Comparison of ENCODE assay signal across 9 cellular contexts in genomic region chr2:127887452-127888219, GRCh38. TPM values are rescaled to one million over a fixed set of nuclear protein-coding genes. Genes with fewer than 3 reads are reported as not detected.
DNase-seq lines count a peak whose midpoint lies in the region; ATAC-seq and TF ChIP-seq lines count a peak whose summit lies in the region.
"Had no signal": no experiment of that assay in that cellular context is flagged by ENCODE, and none has a peak within 500 bp of the region (broad histone marks: within the 10 kb centered on the region; RNA-seq: fewer than 3 reads in every experiment).

No MANE protein-coding gene starts in this region.

- H3K4me1 ChIP-seq in heart right ventricle (peaks cover 5 to 36% (median 26%) of the 10 kb centered on the region in 9 donors), lower lobe of right lung (peaks cover 32% of the 10 kb centered on the region), aorta (ENCODE audit: control insufficient read depth in 1 of 2, insufficient read depth in 2 of 2, low read length in 2 of 2) (peaks cover 2 to 15% of the 10 kb centered on the region in 2 donors)

- H3K4me3 ChIP-seq in heart right ventricle (peak overlapping the region in 9 of 10 donors; percentile 57 to 87 (median 74)), lower lobe of right lung (peak overlapping the region; percentile 66), aorta (ENCODE audit: low read length in 2 of 2) (peak overlapping the region; percentile 31 to 34)

- H3K9me3 ChIP-seq in heart right ventricle (no peaks in the 10 kb centered on the region), lower lobe of right lung (no peaks in the 10 kb centered on the region), aorta (ENCODE audit: control insufficient read depth, low read length) (no peaks in the 10 kb centered on the region)

- H3K9me3 Mint-ChIP-seq in brain: no peaks in the 10 kb centered on the region

- H3K27me3 ChIP-seq in heart right ventricle: no peaks in the 10 kb centered on the region
- H3K27me3 ChIP-seq in lower lobe of right lung (ENCODE audit: low read depth): no peaks in the 10 kb centered on the region
- H3K27me3 ChIP-seq in aorta (ENCODE audit: control insufficient read depth in 1 of 2, insufficient read depth in 2 of 2, low read length in 1 of 2): no peaks in the 10 kb centered on the region

- DNase-seq in heart right ventricle: no peak
- no peak for DNase-seq in cardiac septum (ENCODE audit: low spot score)
- no peak for DNase-seq in lower lobe of right lung
- no peak for DNase-seq in aorta
- DNase-seq in germinal center (ENCODE audit: low spot score): no peak
- DNase-seq in HCEC 1CT: no peak
- DNase-seq in GOT3 (lab: John Stamatoyannopoulos, UW): no peak
- DNase-seq: central memory CD4-positive, alpha-beta T cell had no signal

- WGBS in heart right ventricle, 2 donors: 35 to 38% methylated on average over 6 of the region's 6 CpGs
- WGBS in aorta, 2 donors: 4 to 5% methylated on average over 6 of the region's 6 CpGs

- TF ChIP-seq CTCF in heart right ventricle (IDR thresholded peaks at IDR 0.05) (no peak), brain (conservative IDR thresholded peaks at IDR 0.05) (no peak), lower lobe of right lung (IDR thresholded peaks at IDR 0.05) (no peak)

- intact Hi-C loops in heart right ventricle (cut with DNase I): loop anchor here in 5 of 10 donors (10.0 kb wide), 3 partner anchors 137 to 257 kb away; partner anchors contain the start of genes SAP130 (in 4 of the 5) and UGGT1 (in 1 of the 5)
- intact Hi-C loops in cardiac septum (cut with DNase I): loop anchor here (10.0 kb wide), 1 partner anchor 347 kb away; no protein-coding TSS in a partner anchor
- intact Hi-C loops in lower lobe of right lung (cut with DNase I): no loop called here
- intact Hi-C loops in aorta (cut with DNase I): loop anchor here in 1 of 2 donors (10.0 kb wide), 1 partner anchor 137 kb away; the partner anchor contains the start of gene SAP130

- H3K4me1 Mint-ChIP-seq in brain: peaks cover 38% of the 10 kb centered on the region

- peak overlapping the region; percentile 87 to 96 (median 90) for H3K4me3 Mint-ChIP-seq in brain

- H3K36me3 ChIP-seq in heart right ventricle (peaks cover 0 to 14% (median 0%) of the 10 kb centered on the region in 9 donors), lower lobe of right lung (peaks cover 11% of the 10 kb centered on the region), aorta (ENCODE audit: control insufficient read depth in 1 of 2, insufficient read depth in 2 of 2, low read length in 1 of 2) (peaks cover 0 to 2% of the 10 kb centered on the region in 2 donors)

- H3K27ac ChIP-seq in heart right ventricle (peak overlapping the region in 9 of 10 donors; percentile 87 to 94 (median 92)), lower lobe of right lung (peak overlapping the region; percentile 87), aorta (ENCODE audit: low read depth in 1 of 2, low read length in 2 of 2) (peak overlapping the region; percentile 57)

- H3K27me3 Mint-ChIP-seq in brain: no peaks in the 10 kb centered on the region

- peak overlapping the region; percentile 94 to 98 (median 98) for H3K27ac Mint-ChIP-seq in brain

- ATAC-seq in heart right ventricle (no peak), lower lobe of right lung (no peak), aorta (ENCODE audit: low FRiP score) (no peak)

- H3K36me3 Mint-ChIP-seq in brain: peaks cover 30% of the 10 kb centered on the region

RNA-seq across cellular contexts. Expression of gene AMMECR1L, which starts 1.9 kb away (rescaled TPM):
- total RNA-seq in heart right ventricle (10 to 100 TPM in 8 of 10 donors, 1 to 10 TPM in 2; 8.2 to 13.2 (median 10.4) TPM), cardiac septum (11.8 TPM), lower lobe of right lung (14.8 TPM), aorta (10 to 100 TPM; 15.7 to 17.3 TPM)
- polyA plus RNA-seq in heart right ventricle (1 to 10 TPM; 6.6 to 7.1 TPM), brain (ENCODE audit: insufficient read depth, low read depth, low replicate concordance) (5.7 TPM), aorta (1 to 10 TPM; 3.5 to 8.2 TPM)

RNA-seq across cellular contexts. Expression of gene POLR2D, which starts 29.7 kb away (rescaled TPM):
- total RNA-seq in heart right ventricle (10 to 100 TPM; 19.0 to 26.4 (median 20.7) TPM), cardiac septum (19.6 TPM), lower lobe of right lung (20.5 TPM), aorta (10 to 100 TPM; 18.5 TPM)
- polyA plus RNA-seq in heart right ventricle (10 to 100 TPM in 1 of 2 donors, 1 to 10 TPM in 1; 7.5 to 13.3 TPM), brain (ENCODE audit: insufficient read depth, low read depth, low replicate concordance) (23.3 TPM), aorta (1 to 10 TPM; 7.9 to 9.0 TPM)
